ENCODE assay signal across 8 cellular contexts in genomic region chr18:21241224-21242131, GRCh38. TPM values are rescaled to one million over a fixed set of nuclear protein-coding genes. Genes with fewer than 3 reads are reported as not detected.
DNase-seq lines count a peak whose midpoint lies in the region; ATAC-seq and TF ChIP-seq lines count a peak whose summit lies in the region.

No MANE protein-coding gene starts in this region.

- WGBS in mesendoderm (ENCODE audit: extremely low coverage, insufficient coverage, low lambda C conversion rate), result no CpG with 5 or more reads among the region's 69 CpGs

- H3K4ac ChIP-seq in mesendoderm (ENCODE audit: low read depth, low read length), result peak overlapping the region; percentile 8

- no peak overlapping the region for H2BK5ac ChIP-seq in mesendoderm (ENCODE audit: low read length)

- no peak overlapping the region for H2BK15ac ChIP-seq in mesendoderm (replicated peaks; ENCODE audit: low read depth)

- no peak overlapping the region for H3K56ac ChIP-seq in mesendoderm (ENCODE audit: low read length)

- H4K5ac ChIP-seq in mesendoderm (ENCODE audit: low read length), result no peak overlapping the region

- peak; percentile 3 for DNase-seq in stimulated activated CD4-positive, alpha-beta T cell treated with anti-CD3 and anti-CD28 coated beads, Interleukin-15, amount 100 ng/mL, for 24 hours
- DNase-seq in stimulated activated CD4-positive, alpha-beta T cell treated with anti-CD3 and anti-CD28 coated beads, Interleukin-2, amount 100 ng/mL, for 48 hours, result no peak
- DNase-seq in dermis blood vessel endothelial cell, result peak; percentile 53
- DNase-seq in mesendoderm, result peak; percentile 24
- no peak for DNase-seq in NCI-H1694 treated with DMSO at 0.1 percent for 48 hours (lab: John Stamatoyannopoulos, UW)
- no peak for DNase-seq in cerebellar cortex (ENCODE audit: low spot score)
- no peak for DNase-seq in foreskin melanocyte

- H3K79me2 ChIP-seq in mesendoderm (ENCODE audit: control insufficient read depth, insufficient read depth, low read length), result no peaks in the 10 kb centered on the region

- ATAC-seq in GM18505 (IDR thresholded peaks at IDR 0.05; ENCODE audit: unreplicated experiment), result no peak

- no peak overlapping the region for H3K9ac ChIP-seq in mesendoderm (ENCODE audit: low read length)

- H3K4me1 ChIP-seq in mesendoderm (ENCODE audit: control insufficient read depth, low read depth, low read length), result peaks cover 2% of the 10 kb centered on the region

- no peaks in the 10 kb centered on the region for H3K79me1 ChIP-seq in mesendoderm (ENCODE audit: low read length)

- H3K27ac ChIP-seq in mesendoderm (ENCODE audit: low read depth, low read length), result no peak overlapping the region

- H3K4me3 ChIP-seq in mesendoderm (ENCODE audit: low read length), result no peak overlapping the region

- H3K18ac ChIP-seq in mesendoderm (ENCODE audit: low read length), result peak overlapping the region; percentile 3

- H4K8ac ChIP-seq in mesendoderm (ENCODE audit: low read depth, low read length), result peak overlapping the region; percentile 76

- peaks cover 39% of the 10 kb centered on the region for H3K27me3 ChIP-seq in mesendoderm (ENCODE audit: insufficient read depth, low read length, poor library complexity)

- TF ChIP-seq POLR2A in GM18505 (IDR thresholded peaks at IDR 0.05; ENCODE audit: borderline replicate concordance, extremely low read depth, insufficient read depth, insufficient read length), result no peak

- no peak overlapping the region for H2AK5ac ChIP-seq in mesendoderm (ENCODE audit: low read length)

- peak overlapping the region; percentile 31 for H3K4me2 ChIP-seq in mesendoderm (ENCODE audit: low read length)

- no peaks in the 10 kb centered on the region for H3K36me3 ChIP-seq in mesendoderm (ENCODE audit: control insufficient read depth, insufficient read depth, low read length)

- no peak overlapping the region for H2BK120ac ChIP-seq in mesendoderm (ENCODE audit: low read depth, low read length)

- no peak overlapping the region for H3K23ac ChIP-seq in mesendoderm (ENCODE audit: low read length)

RNA-seq across cellular contexts. Expression of gene GREB1L, which starts 0.6 kb away (rescaled TPM):
- total RNA-seq in dermis blood vessel endothelial cell, result 4.9 and 10.1 TPM in 2 replicates
- polyA plus RNA-seq in mesendoderm (2013, experiment 1 of 2), result 0.03 TPM
- 0.01 TPM for polyA plus RNA-seq in mesendoderm (2013, experiment 2 of 2)

Comparison
In these comparisons a context has a peak if more than half of its experiments do, and no peak if none do; other contexts are left out.
1. DNase-seq: peak in stimulated activated CD4-positive, alpha-beta T cell treated with anti-CD3 and anti-CD28 coated beads, Interleukin-15, amount 100 ng/mL, for 24 hours (single experiment), dermis blood vessel endothelial cell (single experiment) and mesendoderm (single experiment); none in stimulated activated CD4-positive, alpha-beta T cell treated with anti-CD3 and anti-CD28 coated beads, Interleukin-2, amount 100 ng/mL, for 48 hours (0 of 2), NCI-H1694 treated with DMSO at 0.1 percent for 48 hours (single experiment), cerebellar cortex (single experiment) and foreskin melanocyte (single experiment).